8 cellular contexts compared by ENCODE assay signal in genomic region chr1:33350611-33351280, GRCh38. TPM values are rescaled to one million over a fixed set of nuclear protein-coding genes. Genes with fewer than 3 reads are reported as not detected.
A peak's percentile ranks its signal among the peaks of the same experiment; 100 is the strongest.
DNase-seq lines count a peak whose midpoint lies in the region; ATAC-seq and TF ChIP-seq lines count a peak whose summit lies in the region.

No MANE protein-coding gene starts in this region.

- TF ChIP-seq POLR2A in body of pancreas (IDR thresholded peaks at IDR 0.05) = no peak

- H3K4me3 Mint-ChIP-seq in mesothelial cell of epicardium = peak overlapping the region; percentile 86

- H3K36me3 Mint-ChIP-seq in mesothelial cell of epicardium = peaks cover 6% of the 10 kb centered on the region

- H3K4me1 ChIP-seq in body of pancreas = peaks cover 36% of the 10 kb centered on the region

- no peaks in the 10 kb centered on the region for H3K9me3 ChIP-seq in body of pancreas

- TF ChIP-seq CTCF in 22Rv1 (IDR thresholded peaks at IDR 0.05) (no peak), HFF-Myc (IDR thresholded peaks at IDR 0.05; ENCODE audit: low read depth, low read length, missing control alignments) (no peak), body of pancreas (IDR thresholded peaks at IDR 0.05) (no peak), mesothelial cell of epicardium (IDR thresholded peaks at IDR 0.05; ENCODE audit: unreplicated experiment) (no peak)

- H3K36me3 ChIP-seq in body of pancreas (replicated peaks in 1 of 2; ENCODE audit: insufficient read depth in 1 of 2, low read depth in 2 of 2) = no peaks in the 10 kb centered on the region

- H3K4me1 Mint-ChIP-seq in mesothelial cell of epicardium = peaks cover 67% of the 10 kb centered on the region

- H3K4me3 ChIP-seq in HFF-Myc (replicated peaks; ENCODE audit: low read depth, low read length) (peak overlapping the region; percentile 47), body of pancreas (peak overlapping the region; percentile 37 to 47)

- WGBS in body of pancreas, 2 donors = 37 to 38% methylated on average over 6 of the region's 6 CpGs

- H3K9me3 Mint-ChIP-seq in mesothelial cell of epicardium = no peaks in the 10 kb centered on the region

- H3K27me3 Mint-ChIP-seq in mesothelial cell of epicardium (ENCODE audit: low read depth) = no peaks in the 10 kb centered on the region

- DNase-seq in HFF-Myc (ENCODE audit: extremely low read depth, low read depth) (no peak), body of pancreas (no peak), mesothelial cell of epicardium (ENCODE audit: low spot score in 2 of 2, unreplicated experiment in 2 of 2) (no peak)

- H3K27ac ChIP-seq in 22Rv1 (peak overlapping the region; percentile 91), body of pancreas (peak overlapping the region; percentile 60 to 95 (median 82))

- no peak for ATAC-seq in body of pancreas
- no peak for ATAC-seq in HG03039 (IDR thresholded peaks at IDR 0.05; ENCODE audit: unreplicated experiment)
- ATAC-seq in GM21825 (IDR thresholded peaks at IDR 0.05; ENCODE audit: unreplicated experiment) = no peak
- ATAC-seq in GM19397 (IDR thresholded peaks at IDR 0.05; ENCODE audit: unreplicated experiment) = no peak
- no peak for ATAC-seq in GM21529 (IDR thresholded peaks at IDR 0.05; ENCODE audit: unreplicated experiment)

- intact Hi-C loops in body of pancreas (cut with DNase I) = no loop called here

- no peaks in the 10 kb centered on the region for H3K27me3 ChIP-seq in body of pancreas

- peak overlapping the region; percentile 98 for H3K27ac Mint-ChIP-seq in mesothelial cell of epicardium

RNA-seq across cellular contexts. Expression of gene A3GALT2, which starts 29.8 kb away (rescaled TPM):
- not detected for total RNA-seq in body of pancreas
- 0.51 to 0.58 TPM (median 0.52 TPM) in 3 replicates for total RNA-seq in mesothelial cell of epicardium
